In the genomic region with DNA sequence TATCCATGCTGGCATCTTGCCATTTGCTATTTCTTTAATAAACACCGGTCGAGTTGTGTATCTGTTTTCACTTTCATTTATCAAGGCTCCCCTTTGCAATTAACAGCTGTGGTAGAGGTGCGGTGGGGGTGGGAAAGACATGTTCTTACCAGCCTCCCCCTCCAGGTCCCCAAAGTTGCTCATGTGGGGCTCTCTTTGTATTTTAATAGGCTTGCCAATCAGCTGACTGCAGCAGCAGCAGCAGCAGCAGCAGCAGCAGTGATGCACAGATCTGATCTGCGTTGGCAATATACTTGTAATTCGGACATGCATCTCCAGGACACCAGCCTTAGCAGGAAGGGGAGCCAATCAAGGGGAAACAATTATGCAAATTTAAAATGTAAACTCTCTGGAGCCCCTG, we compare ENCODE assay signal across 12 cellular contexts. TPM values are rescaled to one million over a fixed set of nuclear protein-coding genes. Genes with fewer than 3 reads are reported as not detected.
DNase-seq lines count a peak whose midpoint lies in the region; ATAC-seq, FAIRE-seq and TF ChIP-seq lines count a peak whose summit lies in the region.
"Had no signal": no experiment of that assay in that cellular context is flagged by ENCODE, and none has a peak within 500 bp of the region (broad histone marks: within the 10 kb centered on the region; RNA-seq: fewer than 3 reads in every experiment).

No MANE protein-coding gene starts in this region.

- no peak for FAIRE-seq in endothelial cell of umbilical vein (lab: Jason Lieb, UNC)

- BruUV-seq in endothelial cell of umbilical vein (replicated peaks; lab: Mats Ljungman, UMichigan): no TSS peak

- H2AFZ ChIP-seq in KMS-11 (ENCODE audit: low read depth) (peak overlapping the region; percentile 56; the same call in 1 of the 2 replicates), endothelial cell of umbilical vein (ENCODE audit: low read depth, low read length) (no peak overlapping the region)

- H3K27ac ChIP-seq in KMS-11: no peak overlapping the region
- H3K27ac ChIP-seq in endothelial cell of umbilical vein (ENCODE audit: insufficient read depth, low read depth, low read length): no peak overlapping the region
- H3K27ac ChIP-seq: vagina had no signal

- DNase-seq in ELF-1 (ENCODE audit: low read depth, low spot score) (peak; percentile 18), endothelial cell of umbilical vein (ENCODE audit: low read depth, low spot score) (peak; percentile 6), HuH-7 (ENCODE audit: low spot score) (no peak), cortex of kidney (lab: John Stamatoyannopoulos, UW) (no peak), COR-L47 (lab: John Stamatoyannopoulos, UW) (no peak)
- DNase-seq: activated CD4-positive, alpha-beta T cell treated with anti-CD3 and anti-CD28 coated beads, Interleukin-2, amount 50 U/mL, for 4 hours; CD4-positive, CD25-positive, alpha-beta regulatory T cell; NCI-H446 had no signal

- intact Hi-C loops in endothelial cell of umbilical vein (cut with micrococcal nuclease): no loop called here

- CTCF ChIA-PET in endothelial cell of umbilical vein (lab: Charles Lee): interaction anchor here (0.8 to 3.5 kb wide), 2 partner anchors 21 to 36 kb away, joined by 3 to 14 read pairs; no protein-coding TSS in a partner anchor

- peaks cover 14% of the 10 kb centered on the region for H3K4me1 ChIP-seq in KMS-11 (ENCODE audit: low read depth, poor library complexity, severe bottlenecking)
- H3K4me1 ChIP-seq in endothelial cell of umbilical vein (ENCODE audit: control insufficient read depth, extremely low read depth, insufficient read depth, low read length): no peaks in the 10 kb centered on the region
- H3K4me1 ChIP-seq: vagina had no signal

- no peak for TF ChIP-seq POLR2A in endothelial cell of umbilical vein (IDR thresholded peaks at IDR 0.05; ENCODE audit: low read depth, low read length)

- POLR2A ChIA-PET in endothelial cell of umbilical vein (lab: Charles Lee): no interaction called here

- ATAC-seq in GM19452 (IDR thresholded peaks at IDR 0.05; ENCODE audit: unreplicated experiment) (peak; percentile 58), HG03457 (IDR thresholded peaks at IDR 0.05; ENCODE audit: unreplicated experiment) (no peak)

- no peak overlapping the region for H3K9ac ChIP-seq in KMS-11
- H3K9ac ChIP-seq in endothelial cell of umbilical vein (replicated peaks; ENCODE audit: extremely low read depth, insufficient read depth, low read length): no peak overlapping the region

- H3K27me3 ChIP-seq in KMS-11 (ENCODE audit: insufficient read depth, low read depth) (no peaks in the 10 kb centered on the region), endothelial cell of umbilical vein (ENCODE audit: control insufficient read depth in 2 of 2, insufficient read depth in 2 of 2, low read length in 2 of 2) (peaks cover 6 to 9% of the 10 kb centered on the region in 2 experiments)
- H3K27me3 ChIP-seq: vagina had no signal

- no peak overlapping the region for H3K4me3 ChIP-seq in KMS-11 (IDR thresholded peaks at IDR 0.05; ENCODE audit: insufficient read depth, low read depth, low read length)
- no peak overlapping the region for H3K4me3 ChIP-seq in endothelial cell of umbilical vein (replicated peaks in 1 of 3; ENCODE audit: insufficient read depth in 1 of 3, low read depth in 1 of 3, low read length in 3 of 3)
- H3K4me3 ChIP-seq: vagina had no signal

- dilution Hi-C loops in endothelial cell of umbilical vein (cut with MboI; ENCODE audit: extremely low pct_ligation_motif_present, low sequenced_read_pairs): no loop called here

- no peaks in the 10 kb centered on the region for H3K9me1 ChIP-seq in endothelial cell of umbilical vein (replicated peaks; ENCODE audit: control insufficient read depth, extremely low read depth, insufficient read depth, low read length)

- H4K20me1 ChIP-seq in KMS-11 (ENCODE audit: insufficient read depth): no peaks in the 10 kb centered on the region
- H4K20me1 ChIP-seq in endothelial cell of umbilical vein (replicated peaks; ENCODE audit: control insufficient read depth, extremely low read depth, insufficient read depth, low read length): no peaks in the 10 kb centered on the region

- H3K79me2 ChIP-seq in KMS-11 (ENCODE audit: insufficient read depth, low read depth) (no peaks in the 10 kb centered on the region), endothelial cell of umbilical vein (ENCODE audit: control insufficient read depth, insufficient read depth, low read length) (no peaks in the 10 kb centered on the region)

- H3K9me3 ChIP-seq in endothelial cell of umbilical vein (replicated peaks; ENCODE audit: control insufficient read depth, insufficient read depth, low read length): no peaks in the 10 kb centered on the region
- H3K9me3 ChIP-seq: vagina had no signal

- no peak for TF ChIP-seq CTCF in KMS-11 (conservative IDR thresholded peaks at IDR 0.05; ENCODE audit: low read depth, low read length)
- TF ChIP-seq CTCF in endothelial cell of umbilical vein (IDR thresholded peaks at IDR 0.05; ENCODE audit: extremely low read depth in 1 of 2, insufficient read depth in 1 of 2, low read depth in 1 of 2, low read length in 2 of 2): no peak

- H3K36me3 ChIP-seq in KMS-11 (ENCODE audit: insufficient read depth): no peaks in the 10 kb centered on the region
- no peaks in the 10 kb centered on the region for H3K36me3 ChIP-seq in endothelial cell of umbilical vein (ENCODE audit: control insufficient read depth in 2 of 2, extremely low read depth in 1 of 2, insufficient read depth in 2 of 2, low read length in 2 of 2)
- H3K36me3 ChIP-seq: vagina had no signal

- H3K4me2 ChIP-seq in KMS-11 (peak overlapping the region; percentile 58; the same call in 1 of the 2 replicates), endothelial cell of umbilical vein (ENCODE audit: insufficient read depth, low read length) (no peak overlapping the region)

TF ChIP-seq in endothelial cell of umbilical vein, 7 proteins besides CTCF, POLR2A, EP300 and RAD21:
- TF ChIP-seq MYC (IDR thresholded peaks at IDR 0.05; ENCODE audit: low read depth, low read length): no peak
- TF ChIP-seq FOS (IDR thresholded peaks at IDR 0.05; ENCODE audit: borderline replicate concordance, insufficient read depth, low read length): no peak
- no peak for TF ChIP-seq EZH2 (IDR thresholded peaks at IDR 0.05; ENCODE audit: borderline replicate concordance, low read depth, low read length, severe bottlenecking)
- TF ChIP-seq, protein P1, sequence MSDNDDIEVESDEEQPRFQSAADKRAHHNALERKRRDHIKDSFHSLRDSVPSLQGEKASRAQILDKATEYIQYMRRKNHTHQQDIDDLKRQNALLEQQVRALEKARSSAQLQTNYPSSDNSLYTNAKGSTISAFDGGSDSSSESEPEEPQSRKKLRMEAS (IDR thresholded peaks at IDR 0.05; ENCODE audit: insufficient read depth, insufficient read length): no peak
- no peak for TF ChIP-seq JUN (IDR thresholded peaks at IDR 0.05; ENCODE audit: borderline replicate concordance, insufficient read depth, insufficient read length, low read depth)
- TF ChIP-seq POLR2AphosphoS5 (IDR thresholded peaks at IDR 0.05; ENCODE audit: insufficient read depth, low read depth, low read length): no peak
- no peak for TF ChIP-seq GATA2 (IDR thresholded peaks at IDR 0.05; ENCODE audit: insufficient read depth, insufficient read length, low read depth, low read length)

RNA-seq across cellular contexts. Expression of a gene that starts 40.3 kb away (rescaled TPM):
- total RNA-seq in endothelial cell of umbilical vein: 16.5 and 19.1 TPM in 2 replicates
- 6.0 and 6.5 TPM in 2 replicates for polyA plus RNA-seq in endothelial cell of umbilical vein
- 8.1 and 10.4 TPM in 2 replicates for polyA plus RNA-seq in endothelial cell of umbilical vein (2011; cell fraction: cytosol; rRNA removed)
- 22.6 and 26.5 TPM in 2 replicates for polyA plus RNA-seq in endothelial cell of umbilical vein (2011; cell fraction: nucleus; rRNA removed)
- 4.7 and 8.5 TPM in 2 replicates for polyA plus RNA-seq in endothelial cell of umbilical vein (2012)
- polyA minus RNA-seq in endothelial cell of umbilical vein: 7.0 and 7.6 TPM in 2 replicates
- 2.9 TPM for polyA minus RNA-seq in endothelial cell of umbilical vein (2011; cell fraction: cytosol; rRNA and poly(A)+ RNA removed)
- 13.5 and 15.1 TPM in 2 replicates for polyA minus RNA-seq in endothelial cell of umbilical vein (2011; cell fraction: nucleus; rRNA and poly(A)+ RNA removed)

Comparison
In these comparisons a context has a peak if more than half of its experiments do, and no peak if none do; other contexts are left out.
1. DNase-seq: peak in ELF-1 (single experiment) and endothelial cell of umbilical vein (single experiment); none in HuH-7 (single experiment), cortex of kidney (single experiment) and COR-L47 (single experiment).